9 cellular contexts compared by ENCODE assay signal in genomic region chr6:11366934-11367637, GRCh38.
A peak's percentile ranks its signal among the peaks of the same experiment; 100 is the strongest.
DNase-seq lines count a peak whose midpoint lies in the region; ATAC-seq and TF ChIP-seq lines count a peak whose summit lies in the region.
"Had no signal": no experiment of that assay in that cellular context is flagged by ENCODE, and none has a peak within 500 bp of the region (broad histone marks: within the 10 kb centered on the region; RNA-seq: fewer than 3 reads in every experiment).

No MANE protein-coding gene starts in this region.

- peak overlapping the region in 3 of 4 donors; percentile 68 to 89 (median 89) for H3K4me3 Mint-ChIP-seq in IgD-negative memory B cell

- H3K9me3 Mint-ChIP-seq in IgD-negative memory B cell: peaks cover 0 to under 1% (median 0%) of the 10 kb centered on the region in 3 donors

- H3K9me3 ChIP-seq in colonic mucosa (no peaks in the 10 kb centered on the region), neutrophil (no peaks in the 10 kb centered on the region), BE2C (no peaks in the 10 kb centered on the region)

- H3K4me3 ChIP-seq in colonic mucosa: no peak overlapping the region
- peak overlapping the region in 1 of 2 experiments; percentile 30 for H3K4me3 ChIP-seq in neutrophil (ENCODE audit: low read depth in 1 of 2, low read length in 1 of 2)
- no peak overlapping the region for H3K4me3 ChIP-seq in BE2C (ENCODE audit: low read depth, low read length)

- TF ChIP-seq CTCF in colonic mucosa (IDR thresholded peaks at IDR 0.05) (no peak), neutrophil (IDR thresholded peaks at IDR 0.05) (no peak), BE2C (IDR thresholded peaks at IDR 0.05; ENCODE audit: low read depth, low read length) (no peak)

- intact Hi-C loops in colonic mucosa (cut with DNase I): no loop called here

- no peaks in the 10 kb centered on the region for H3K27me3 Mint-ChIP-seq in IgD-negative memory B cell

- no peak overlapping the region for H3K9ac ChIP-seq in colonic mucosa (ENCODE audit: low read depth in 2 of 2, low read length in 2 of 2)

- DNase-seq in Daoy (ENCODE audit: low read depth): peak; percentile 38
- DNase-seq in colonic mucosa: no peak
- DNase-seq in DMS79 (lab: John Stamatoyannopoulos, UW): no peak
- DNase-seq in BE2C: no peak
- DNase-seq: NCI-H510A had no signal

- H3K27ac ChIP-seq in colonic mucosa (peak overlapping the region; percentile 47), neutrophil (peak overlapping the region; percentile 79)

- H3K27ac Mint-ChIP-seq in IgD-negative memory B cell: peak overlapping the region; percentile 43 to 75 (median 68)

- H3K36me3 Mint-ChIP-seq in IgD-negative memory B cell: peaks cover 18% of the 10 kb centered on the region

- H3K36me3 ChIP-seq in colonic mucosa: no peaks in the 10 kb centered on the region
- peaks cover 31% of the 10 kb centered on the region for H3K36me3 ChIP-seq in neutrophil
- no peaks in the 10 kb centered on the region for H3K36me3 ChIP-seq in BE2C

- ATAC-seq in GM19467 (IDR thresholded peaks at IDR 0.05; ENCODE audit: unreplicated experiment) (no peak), HG03520 (IDR thresholded peaks at IDR 0.05; ENCODE audit: unreplicated experiment) (no peak)

- H3K4me1 ChIP-seq in colonic mucosa (peaks cover 12% of the 10 kb centered on the region), neutrophil (ENCODE audit: control insufficient read depth in 1 of 2, insufficient read depth in 1 of 2, low read depth in 1 of 2, low read length in 1 of 2) (peaks cover 56 to 84% of the 10 kb centered on the region in 2 experiments), BE2C (no peaks in the 10 kb centered on the region)

- H3K27me3 ChIP-seq in colonic mucosa (no peaks in the 10 kb centered on the region), neutrophil (no peaks in the 10 kb centered on the region), BE2C (no peaks in the 10 kb centered on the region)

- H3K4me1 Mint-ChIP-seq in IgD-negative memory B cell: peaks cover 40 to 61% (median 42%) of the 10 kb centered on the region in 3 donors
